Comparison of ENCODE assay signal across 8 cellular contexts in genomic region chr12:2003676-2004112, GRCh38. TPM values are rescaled to one million over a fixed set of nuclear protein-coding genes. Genes with fewer than 3 reads are reported as not detected.
DNase-seq lines count a peak whose midpoint lies in the region; ATAC-seq and TF ChIP-seq lines count a peak whose summit lies in the region.

No MANE protein-coding gene starts in this region.

- no peaks in the 10 kb centered on the region for H3K36me3 Mint-ChIP-seq in brain

- H3K36me3 ChIP-seq in BJ (ENCODE audit: control insufficient read depth, insufficient read depth, low read length) (no peaks in the 10 kb centered on the region), subcutaneous abdominal adipose tissue (ENCODE audit: control insufficient read depth in 5 of 5, insufficient read depth in 5 of 5, low read length in 5 of 5) (peaks cover 0 to 4% (median 0%) of the 10 kb centered on the region in 5 donors)

- H3K9me3 Mint-ChIP-seq in brain, result no peaks in the 10 kb centered on the region

- peaks cover 70% of the 10 kb centered on the region for H3K4me1 Mint-ChIP-seq in brain

- POLR2A ChIA-PET in BJ (lab: Charles Lee), result no interaction called here

- peak overlapping the region; percentile 93 to 99 (median 98) for H3K4me3 Mint-ChIP-seq in brain

- peaks cover 6% of the 10 kb centered on the region for H3K27me3 Mint-ChIP-seq in brain

- H3K9ac ChIP-seq in subcutaneous abdominal adipose tissue (ENCODE audit: low read length in 5 of 5), result peak overlapping the region; percentile 89 to 96 (median 95)

- no peak for TF ChIP-seq CTCF in BJ (IDR thresholded peaks at IDR 0.05; ENCODE audit: insufficient read depth, low read depth, low read length)
- no peak for TF ChIP-seq CTCF in brain (conservative IDR thresholded peaks at IDR 0.05)

- H3K27ac Mint-ChIP-seq in brain, result peak overlapping the region; percentile 99 to 100 (median 99)

- H3K27me3 ChIP-seq in BJ (ENCODE audit: control insufficient read depth, insufficient read depth, low read length), result no peaks in the 10 kb centered on the region
- no peaks in the 10 kb centered on the region for H3K27me3 ChIP-seq in subcutaneous abdominal adipose tissue (ENCODE audit: control insufficient read depth in 5 of 5, insufficient read depth in 4 of 5, low read length in 5 of 5)

- peak overlapping the region; percentile 88 for H3K4me3 ChIP-seq in BJ (ENCODE audit: low read depth, low read length)
- H3K4me3 ChIP-seq in subcutaneous abdominal adipose tissue (ENCODE audit: low read depth in 1 of 5, low read length in 5 of 5), result peak overlapping the region; percentile 93 to 100 (median 99)

- peaks cover 0 to 28% (median 21%) of the 10 kb centered on the region in 5 donors for H3K4me1 ChIP-seq in subcutaneous abdominal adipose tissue (ENCODE audit: control insufficient read depth in 5 of 5, insufficient read depth in 5 of 5, low read length in 5 of 5)

- CTCF ChIA-PET in BJ (lab: Yijun Ruan, JAX), result interaction anchor here (1.0 kb wide), 1 partner anchor 33 kb away, joined by 5 read pairs; no protein-coding TSS in a partner anchor

- DNase-seq in BJ (ENCODE audit: low read depth) (no peak), KG1 (lab: John Stamatoyannopoulos, UW) (peak; percentile 56), kidney glomerular epithelial cell (lab: John Stamatoyannopoulos, UW) (peak; percentile 55), COR-L47 (lab: John Stamatoyannopoulos, UW) (no peak), GM19240 (ENCODE audit: insufficient read length, low spot score) (no peak)

- ATAC-seq in GM19395 (IDR thresholded peaks at IDR 0.05; ENCODE audit: unreplicated experiment), result peak; percentile 8

- H3K9me3 ChIP-seq in subcutaneous abdominal adipose tissue (ENCODE audit: control insufficient read depth in 5 of 5, low read length in 5 of 5), result no peaks in the 10 kb centered on the region

- H3K27ac ChIP-seq in subcutaneous abdominal adipose tissue (ENCODE audit: low read depth, low read length), result peak overlapping the region; percentile 88

RNA-seq across cellular contexts. Expression of gene DCP1B, which starts 0.6 kb away (rescaled TPM):
- polyA plus RNA-seq in BJ (2011; rRNA removed) (25.8 and 29.1 TPM in 2 replicates), brain (ENCODE audit: insufficient read depth, low read depth, low replicate concordance) (8.1 TPM)
- 13.4 and 23.6 TPM in 2 replicates for polyA minus RNA-seq in BJ (2011; rRNA and poly(A)+ RNA removed)

RNA-seq across cellular contexts. Expression of gene CACNA1C, which starts 49.1 kb away (rescaled TPM):
- polyA plus RNA-seq in BJ (2011; rRNA removed), result 10.2 and 14.7 TPM in 2 replicates
- 32.5 and 33.6 TPM in 2 replicates for polyA minus RNA-seq in BJ (2011; rRNA and poly(A)+ RNA removed)
- 1.6 TPM for polyA plus RNA-seq in brain (ENCODE audit: insufficient read depth, low read depth, low replicate concordance)

Comparison
In these comparisons a context has a peak if more than half of its experiments do, and no peak if none do; other contexts are left out.
1. DNase-seq: peak in KG1 (single experiment) and kidney glomerular epithelial cell (single experiment); none in BJ (single experiment), COR-L47 (single experiment) and GM19240 (single experiment).